In the genomic region with DNA sequence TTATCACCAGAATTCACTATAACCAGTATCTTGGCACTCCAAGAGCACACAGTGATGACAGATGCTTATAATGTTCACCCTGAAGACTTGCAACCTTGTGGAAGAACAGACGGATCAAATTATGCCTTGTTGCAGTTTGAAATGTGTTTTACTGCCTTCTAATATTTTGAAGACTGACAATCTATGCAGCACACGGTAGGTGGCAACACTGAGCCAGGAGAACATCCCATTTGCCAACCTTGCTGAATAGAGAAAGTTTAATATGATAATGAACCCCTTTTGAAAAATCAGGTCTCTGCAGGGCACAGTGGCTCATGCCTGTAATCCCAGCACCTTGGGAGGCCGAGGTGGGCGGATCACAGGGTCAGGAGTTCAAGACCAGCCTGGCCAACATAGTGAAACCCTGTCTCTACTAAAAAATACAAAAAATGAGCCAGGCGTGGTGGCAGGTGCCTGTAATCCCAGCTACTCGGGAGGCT, we compare ENCODE assay signal across 8 cellular contexts.
DNase-seq lines count a peak whose midpoint lies in the region; ATAC-seq and TF ChIP-seq lines count a peak whose summit lies in the region.
"Not testable (repeated sequence)": the region's sequence is repeated elsewhere in the genome, so short reads cannot be mapped to it uniquely, and the experiment has no call there.

No MANE protein-coding gene starts in this region.

- not testable (repeated sequence) for H3F3A ChIP-seq in GM23338 (replicated peaks; ENCODE audit: low read depth)

- not testable (repeated sequence) for H3K4me2 ChIP-seq in GM23338; mesenchymal stem cell (ENCODE audit: low read length, poor library complexity, severe bottlenecking)

- not testable (repeated sequence) for H3K27ac Mint-ChIP-seq in GM23338

- H3K4me3 Mint-ChIP-seq in GM23338, result not testable (repeated sequence)

- CTCF ChIA-PET in Panc1 (lab: Charles Lee), result not testable (repeated sequence)

- POLR2A ChIA-PET in Panc1 (lab: Charles Lee), result not testable (repeated sequence)

- H2BK120ac ChIP-seq in mesenchymal stem cell (ENCODE audit: low read depth, low read length), result not testable (repeated sequence)

- H3K9me3 Mint-ChIP-seq in GM23338, result not testable (repeated sequence)

- not testable (repeated sequence) for H3K9me3 ChIP-seq in Panc1 (ENCODE audit: control insufficient read depth, insufficient read depth, low read depth, low read length); adrenal gland (replicated peaks in 1 of 3); mesenchymal stem cell (ENCODE audit: control insufficient read depth, low read length); suprapubic skin

- not testable (repeated sequence) for TF ChIP-seq EP300 in suprapubic skin (IDR thresholded peaks at IDR 0.05)

- not testable (repeated sequence) for H2BK12ac ChIP-seq in mesenchymal stem cell (ENCODE audit: low read length in 2 of 2)

- H3K27ac ChIP-seq in GM23338 (ENCODE audit: low read depth); Panc1 (ENCODE audit: low read length); adrenal gland; mesenchymal stem cell (ENCODE audit: low read length, poor library complexity, severe bottlenecking); suprapubic skin: not testable (repeated sequence)

- H2BK5ac ChIP-seq in mesenchymal stem cell (ENCODE audit: low read depth, low read length, poor library complexity, severe bottlenecking), result not testable (repeated sequence)

- ATAC-seq in GM23338 (peak; percentile 84), Panc1 (peak; percentile 77; the same call in 1 of the 2 replicates)

- not testable (repeated sequence) for H3K9me2 ChIP-seq in GM23338 (ENCODE audit: insufficient read depth)

- not testable (repeated sequence) for H3K4me3 ChIP-seq in GM23338; NB4 (ENCODE audit: low read depth, low read length); Panc1 (ENCODE audit: low read depth in 2 of 2, low read length in 2 of 2); adrenal gland; fibroblast of villous mesenchyme (ENCODE audit: low read depth, low read length); mesenchymal stem cell (ENCODE audit: insufficient read depth in 1 of 2, low read depth in 1 of 2, low read length in 2 of 2); suprapubic skin

- H3K36me3 Mint-ChIP-seq in GM23338 (ENCODE audit: low read depth), result not testable (repeated sequence)

- TF ChIP-seq POLR2A in NB4 (IDR thresholded peaks at IDR 0.05; ENCODE audit: extremely low read depth, insufficient read length); adrenal gland (IDR thresholded peaks at IDR 0.05); suprapubic skin (IDR thresholded peaks at IDR 0.05): not testable (repeated sequence)

- DNase-seq in D341Med (ENCODE audit: low spot score) (peak; percentile 60), GM23338 (ENCODE audit: low spot score) (peak; percentile 83), NB4 (ENCODE audit: low read depth) (peak; percentile 56), Panc1 (ENCODE audit: low read depth, low spot score) (peak; percentile 20), adrenal gland (peak in 3 of 7 donors; percentile 27 to 31 (median 28)), fibroblast of villous mesenchyme (ENCODE audit: low read depth) (peak; percentile 32), mesenchymal stem cell (peak; percentile 37)
- not testable (repeated sequence) for DNase-seq in suprapubic skin (ENCODE audit: low spot score in 2 of 2)

- H3K79me2 ChIP-seq in GM23338 (replicated peaks; ENCODE audit: insufficient read depth), result not testable (repeated sequence)

- not testable (repeated sequence) for H3K18ac ChIP-seq in mesenchymal stem cell (ENCODE audit: low read depth in 1 of 2, low read length in 2 of 2)

- intact Hi-C loops in Panc1 (cut with micrococcal nuclease; ENCODE audit: unreplicated experiment); adrenal gland (cut with DNase I): not testable (repeated sequence)

- H3K14ac ChIP-seq in mesenchymal stem cell (ENCODE audit: low read length in 2 of 2), result not testable (repeated sequence)

- not testable (repeated sequence) for H3K27me3 Mint-ChIP-seq in GM23338 (ENCODE audit: insufficient read depth, low read depth, poor library complexity)

- peaks cover 11% of the 10 kb centered on the region; the same call in 1 of the 2 replicates for H4K20me1 ChIP-seq in GM23338 (replicated peaks; ENCODE audit: insufficient read depth)

- H3K9ac ChIP-seq in mesenchymal stem cell (ENCODE audit: low read length), result not testable (repeated sequence)

- not testable (repeated sequence) for H3K4me1 ChIP-seq in GM23338 (ENCODE audit: insufficient read depth); Panc1 (ENCODE audit: control insufficient read depth, insufficient read depth, low read length); adrenal gland (replicated peaks in 1 of 2); mesenchymal stem cell (ENCODE audit: control insufficient read depth, insufficient read depth, low read depth, low read length)
- peaks cover 11% of the 10 kb centered on the region for H3K4me1 ChIP-seq in suprapubic skin

- H2AFZ ChIP-seq in GM23338; mesenchymal stem cell (ENCODE audit: low read depth, low read length): not testable (repeated sequence)

- not testable (repeated sequence) for H3K4ac ChIP-seq in mesenchymal stem cell (ENCODE audit: low read depth in 1 of 2, low read length in 2 of 2)

- H2BK15ac ChIP-seq in mesenchymal stem cell (ENCODE audit: low read depth, poor library complexity, severe bottlenecking), result not testable (repeated sequence)

- in situ Hi-C loops in Panc1 (cut with HindIII; ENCODE audit: low pct_unique_long_range_greater_than_20kb, low sequenced_read_pairs), result not testable (repeated sequence)

- not testable (repeated sequence) for H4K91ac ChIP-seq in mesenchymal stem cell (ENCODE audit: low read length)

- peaks cover 17% of the 10 kb centered on the region for H3K4me1 Mint-ChIP-seq in GM23338

- not testable (repeated sequence) for H3K27me3 ChIP-seq in GM23338 (ENCODE audit: insufficient read depth); Panc1 (ENCODE audit: control insufficient read depth, insufficient read depth, low read length); adrenal gland; suprapubic skin
- H3K27me3 ChIP-seq in mesenchymal stem cell (ENCODE audit: control insufficient read depth in 1 of 2, insufficient read depth in 1 of 2, low read length in 2 of 2), result peaks cover 0 to 24% of the 10 kb centered on the region in 2 experiments

- H3K79me1 ChIP-seq in mesenchymal stem cell (replicated peaks; ENCODE audit: low read length, poor library complexity, severe bottlenecking), result not testable (repeated sequence)

- not testable (repeated sequence) for H3K23ac ChIP-seq in mesenchymal stem cell (ENCODE audit: low read length in 2 of 2)

- TF ChIP-seq CTCF in GM23338 (conservative IDR thresholded peaks at IDR 0.05; ENCODE audit: low read depth in 2 of 2) (peak; percentile 79 to 84), NB4 (IDR thresholded peaks at IDR 0.05; ENCODE audit: low read depth, low read length) (peak; percentile 72), Panc1 (IDR thresholded peaks at IDR 0.05) (peak; percentile 87), adrenal gland (IDR thresholded peaks at IDR 0.05) (peak; percentile 41 to 61 (median 54)), fibroblast of villous mesenchyme (IDR thresholded peaks at IDR 0.05; ENCODE audit: insufficient read depth, low read depth, low read length) (peak; percentile 76), suprapubic skin (IDR thresholded peaks at IDR 0.05) (peak; percentile 39 to 60)

- not testable (repeated sequence) for BruUV-seq in Panc1 (replicated peaks; lab: Mats Ljungman, UMichigan)

- H3K36me3 ChIP-seq in GM23338 (ENCODE audit: insufficient read depth); Panc1 (ENCODE audit: control insufficient read depth, insufficient read depth, low read length); adrenal gland (replicated peaks in 1 of 2); mesenchymal stem cell (ENCODE audit: control insufficient read depth in 1 of 2, insufficient read depth in 2 of 2, low read depth in 1 of 2, low read length in 2 of 2); suprapubic skin: not testable (repeated sequence)

- H4K8ac ChIP-seq in mesenchymal stem cell (ENCODE audit: low read length), result not testable (repeated sequence)

- H2AK5ac ChIP-seq in mesenchymal stem cell (ENCODE audit: low read length, severe bottlenecking), result not testable (repeated sequence)

- 13 to 39% (median 35%) methylated on average over 3 to 6 of the region's 6 CpGs for whole genome bisulfite sequencing in adrenal gland, 4 donors
- WGBS in mesenchymal stem cell, result 51% methylated on average over 5 of the region's 6 CpGs
- WGBS in suprapubic skin, result 32% methylated on average over 6 of the region's 6 CpGs
